14 cellular contexts compared by ENCODE assay signal in the genomic region with DNA sequence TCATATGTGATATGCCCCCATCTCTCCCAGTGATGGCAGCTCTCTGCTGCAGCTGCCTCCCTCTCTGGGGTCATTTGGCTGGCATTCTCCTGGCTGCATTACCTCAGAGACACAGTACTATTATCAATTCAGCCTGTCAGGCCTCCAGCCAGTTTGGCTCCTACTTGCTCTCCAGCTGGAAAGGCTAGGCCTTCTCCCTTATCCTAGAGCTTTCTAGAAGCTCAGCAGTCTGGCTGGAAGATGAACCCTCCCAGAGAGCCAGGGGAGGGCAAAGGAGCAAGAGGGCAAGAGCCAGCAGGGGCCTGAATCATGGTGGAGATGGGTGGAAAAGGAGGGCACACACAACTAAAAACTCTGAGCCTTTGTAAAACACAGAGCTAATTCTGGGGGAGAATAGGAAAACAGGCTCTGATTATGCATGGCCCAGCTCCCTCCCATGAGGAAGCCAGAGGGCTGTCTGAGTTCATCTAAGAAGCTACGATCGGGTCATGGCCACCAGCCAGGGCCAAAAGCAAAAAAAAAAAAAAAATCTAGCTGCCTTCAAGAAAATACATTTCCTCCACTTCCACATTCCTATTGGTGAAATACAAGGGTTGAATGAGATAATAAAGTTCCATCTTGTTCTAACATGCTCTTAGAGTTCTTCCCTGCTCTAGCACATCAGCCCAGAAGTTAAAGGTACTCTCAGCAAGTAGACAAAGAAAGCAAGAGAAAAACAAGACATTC. TPM values are rescaled to one million over a fixed set of nuclear protein-coding genes. Genes with fewer than 3 reads are reported as not detected.
DNase-seq lines count a peak whose midpoint lies in the region; ATAC-seq, FAIRE-seq and TF ChIP-seq lines count a peak whose summit lies in the region.
"Had no signal": no experiment of that assay in that cellular context is flagged by ENCODE, and none has a peak within 500 bp of the region (broad histone marks: within the 10 kb centered on the region; RNA-seq: fewer than 3 reads in every experiment).

No MANE protein-coding gene starts in this region.

- CTCF ChIA-PET in MCF 10A (lab: Yijun Ruan, JAX) = interaction anchor here (0.6 to 21.0 kb wide), 35 partner anchors 9 to 1595 kb away, joined by 3 to 564 read pairs (median 5); a partner anchor contains a TSS

- H3K27ac Mint-ChIP-seq in MCF 10A (ENCODE audit: low read depth, unreplicated experiment) = peak overlapping the region; percentile 68
- H3K27ac Mint-ChIP-seq: activated T-helper 1 cell treated with anti-CD3 and anti-CD28 coated beads, Interleukin-12 subunit alpha, Interleukin-12 subunit beta, Interleukin-2, Interleukin-4 antibody, amounts not matched to agents 30 ng/mL and 10 ng/mL and 1 ng/mL, durations not matched to agents 14 hours and 24 hours and 36 hours had no signal

- no peak for ATAC-seq in HG03175 (IDR thresholded peaks at IDR 0.05; ENCODE audit: unreplicated experiment)
- no peak for ATAC-seq in GM21825 (IDR thresholded peaks at IDR 0.05; ENCODE audit: unreplicated experiment)
- ATAC-seq: A549 had no signal

- BruUV-seq in MCF 10A (replicated peaks; lab: Mats Ljungman, UMichigan) = no TSS peak

- H3K27me3 Mint-ChIP-seq in MCF 10A (ENCODE audit: insufficient read depth, unreplicated experiment) = no peaks in the 10 kb centered on the region

- no peaks in the 10 kb centered on the region for H3K79me2 ChIP-seq in osteoblast (ENCODE audit: insufficient read depth, low read length)

- H3K4me3 Mint-ChIP-seq in MCF 10A (ENCODE audit: unreplicated experiment) = peak overlapping the region; percentile 24
- H3K4me3 Mint-ChIP-seq: activated T-helper 1 cell treated with anti-CD3 and anti-CD28 coated beads, Interleukin-12 subunit alpha, Interleukin-12 subunit beta, Interleukin-2, Interleukin-4 antibody, amounts not matched to agents 30 ng/mL and 10 ng/mL and 1 ng/mL, durations not matched to agents 14 hours and 24 hours and 36 hours had no signal

- no peaks in the 10 kb centered on the region for H3K9me3 Mint-ChIP-seq in MCF 10A (ENCODE audit: unreplicated experiment)
- H3K9me3 Mint-ChIP-seq: activated T-helper 1 cell treated with anti-CD3 and anti-CD28 coated beads, Interleukin-12 subunit alpha, Interleukin-12 subunit beta, Interleukin-2, Interleukin-4 antibody, amounts not matched to agents 30 ng/mL and 10 ng/mL and 1 ng/mL, durations not matched to agents 14 hours and 24 hours and 36 hours had no signal

- no peaks in the 10 kb centered on the region for H3K27me3 ChIP-seq in cardiac muscle cell
- no peaks in the 10 kb centered on the region for H3K27me3 ChIP-seq in osteoblast (ENCODE audit: insufficient read depth, low read length)

- peaks cover 100% of the 10 kb centered on the region for H3K36me3 Mint-ChIP-seq in MCF 10A (ENCODE audit: insufficient read depth, unreplicated experiment)

- DNase-seq in AG10803 (ENCODE audit: low read depth) = peak; percentile 47
- peak; percentile 61 for DNase-seq in MCF 10A (ENCODE audit: unreplicated experiment)
- peak; percentile 43 to 83 for DNase-seq in cardiac muscle cell (ENCODE audit: low read depth in 1 of 2, low spot score in 1 of 2)
- peak; percentile 66 for DNase-seq in osteoblast (ENCODE audit: insufficient read length, low spot score, missing footprints)
- DNase-seq in GM12892 (ENCODE audit: insufficient read length) = no peak
- DNase-seq in DMS153 treated with DMSO at 0.1 percent for 48 hours (lab: John Stamatoyannopoulos, UW; ENCODE audit: unreplicated experiment) = no peak
- DNase-seq: GDM1, KBM-7, NCI-H526 treated with DMSO at 0.1 percent for 48 hours, T1000 had no signal

- H3K4me1 ChIP-seq in cardiac muscle cell (ENCODE audit: low read depth) (peaks cover 43% of the 10 kb centered on the region), osteoblast (ENCODE audit: insufficient read depth, low read length) (peaks cover 32% of the 10 kb centered on the region)

- TF ChIP-seq CTCF in AG10803 (conservative IDR thresholded peaks at IDR 0.05; ENCODE audit: low read length) = no peak
- no peak for TF ChIP-seq CTCF in MCF 10A (IDR thresholded peaks at IDR 0.05; ENCODE audit: unreplicated experiment)
- no peak for TF ChIP-seq CTCF in cardiac muscle cell (IDR thresholded peaks at IDR 0.05; ENCODE audit: low read depth, low read length)
- TF ChIP-seq CTCF in osteoblast (IDR thresholded peaks at IDR 0.05; ENCODE audit: extremely low read depth, low read depth, low read length) = no peak

- FAIRE-seq in GM12892 (lab: Jason Lieb, UNC) = no peak
- FAIRE-seq: A549 had no signal

- no peaks in the 10 kb centered on the region for H4K20me1 ChIP-seq in osteoblast (ENCODE audit: insufficient read depth, low read length)

- intact Hi-C loops in MCF 10A (cut with micrococcal nuclease) = no loop called here

- H3K4me1 Mint-ChIP-seq in MCF 10A (ENCODE audit: insufficient read depth, unreplicated experiment) = peaks cover 69% of the 10 kb centered on the region

- H2AFZ ChIP-seq in osteoblast (ENCODE audit: low read length) = peak overlapping the region; percentile 3

- no peak overlapping the region for H3K4me2 ChIP-seq in osteoblast (ENCODE audit: insufficient read depth, low read length)
- H3K4me2 ChIP-seq: A549 had no signal

- H3K4me3 ChIP-seq in AG10803 (ENCODE audit: low read length) = no peak overlapping the region
- no peak overlapping the region for H3K4me3 ChIP-seq in cardiac muscle cell
- H3K4me3 ChIP-seq in osteoblast (ENCODE audit: insufficient read depth, low read length) = no peak overlapping the region
- H3K4me3 ChIP-seq: A549 had no signal

- H3K36me3 ChIP-seq in cardiac muscle cell (no peaks in the 10 kb centered on the region), osteoblast (ENCODE audit: insufficient read depth, low read length) (no peaks in the 10 kb centered on the region)

- H3K9me3 ChIP-seq in cardiac muscle cell (ENCODE audit: low read depth) = no peaks in the 10 kb centered on the region
- H3K9me3 ChIP-seq in osteoblast (ENCODE audit: low read depth, low read length) = no peaks in the 10 kb centered on the region
- H3K9me3 ChIP-seq: A549 had no signal

- POLR2A ChIA-PET in MCF 10A (lab: Yijun Ruan, JAX) = interaction anchor here (0.6 to 4.1 kb wide), 15 partner anchors 8 to 212 kb away, joined by 3 to 97 read pairs (median 5); a partner anchor contains a TSS

- no peak for TF ChIP-seq POLR2A in GM12892 (IDR thresholded peaks at IDR 0.05; ENCODE audit: low read depth, low read length)

- H3K27ac ChIP-seq in cardiac muscle cell = peak overlapping the region; percentile 95
- no peak overlapping the region for H3K27ac ChIP-seq in osteoblast (ENCODE audit: low read depth, low read length)
- H3K27ac ChIP-seq: A549 had no signal

RNA-seq across cellular contexts. Expression of a gene that starts 8.8 kb away (rescaled TPM):
- 999 and 1,572 TPM in 2 replicates for total RNA-seq in MCF 10A (2022)
- 0.48 and 0.70 TPM in 2 replicates for total RNA-seq in cardiac muscle cell
- 0.21 TPM in 1 of 2 replicates, not detected in the other for polyA plus RNA-seq in cardiac muscle cell
- 5.4 and 9.7 TPM in 2 replicates for total RNA-seq in osteoblast
- 0.59 TPM for polyA plus RNA-seq in GM12892 (2012; ENCODE audit: missing spikeins)

RNA-seq across cellular contexts. Expression of a gene that starts 31.8 kb away (rescaled TPM):
- total RNA-seq in MCF 10A (2022) (not detected in 2 replicates), cardiac muscle cell (47.5 and 73.5 TPM in 2 replicates), osteoblast (10.5 and 11.2 TPM in 2 replicates)
- 40.0 and 45.9 TPM in 2 replicates for polyA plus RNA-seq in cardiac muscle cell
- 7.7 TPM for polyA plus RNA-seq in GM12892 (2012; ENCODE audit: missing spikeins)

RNA-seq across cellular contexts. Expression of a gene that starts 59.9 kb away (rescaled TPM):
- total RNA-seq in MCF 10A (2022) = not detected in 2 replicates
- total RNA-seq in cardiac muscle cell = 5.4 and 8.5 TPM in 2 replicates
- 5.0 and 8.7 TPM in 2 replicates for polyA plus RNA-seq in cardiac muscle cell
- under 0.01 and 0.72 TPM in 2 replicates for total RNA-seq in osteoblast
- polyA plus RNA-seq in GM12892 (2012; ENCODE audit: missing spikeins) = 0.42 TPM

Comparison
In these comparisons a context has a peak if more than half of its experiments do, and no peak if none do; other contexts are left out.
1. DNase-seq: peak in AG10803 (single experiment), MCF 10A (single experiment), cardiac muscle cell (2 of 2) and osteoblast (single experiment); none in GM12892 (single experiment) and DMS153 treated with DMSO at 0.1 percent for 48 hours (single experiment).
2. RNA of a gene that starts 8.8 kb away (total RNA-seq): 999 to 1,572 TPM in MCF 10A; 5.4 to 9.7 TPM in osteoblast and 0.48 to 0.70 TPM in cardiac muscle cell; every median in the first group is over 10 times any median in the second.
3. RNA of a gene that starts 31.8 kb away (total RNA-seq): 47.5 to 73.5 TPM in cardiac muscle cell and 10.5 to 11.2 TPM in osteoblast; not detected in MCF 10A; every median in the first group is over 10 times any median in the second.